Comparison of ENCODE assay signal across 19 cellular contexts in the genomic region with DNA sequence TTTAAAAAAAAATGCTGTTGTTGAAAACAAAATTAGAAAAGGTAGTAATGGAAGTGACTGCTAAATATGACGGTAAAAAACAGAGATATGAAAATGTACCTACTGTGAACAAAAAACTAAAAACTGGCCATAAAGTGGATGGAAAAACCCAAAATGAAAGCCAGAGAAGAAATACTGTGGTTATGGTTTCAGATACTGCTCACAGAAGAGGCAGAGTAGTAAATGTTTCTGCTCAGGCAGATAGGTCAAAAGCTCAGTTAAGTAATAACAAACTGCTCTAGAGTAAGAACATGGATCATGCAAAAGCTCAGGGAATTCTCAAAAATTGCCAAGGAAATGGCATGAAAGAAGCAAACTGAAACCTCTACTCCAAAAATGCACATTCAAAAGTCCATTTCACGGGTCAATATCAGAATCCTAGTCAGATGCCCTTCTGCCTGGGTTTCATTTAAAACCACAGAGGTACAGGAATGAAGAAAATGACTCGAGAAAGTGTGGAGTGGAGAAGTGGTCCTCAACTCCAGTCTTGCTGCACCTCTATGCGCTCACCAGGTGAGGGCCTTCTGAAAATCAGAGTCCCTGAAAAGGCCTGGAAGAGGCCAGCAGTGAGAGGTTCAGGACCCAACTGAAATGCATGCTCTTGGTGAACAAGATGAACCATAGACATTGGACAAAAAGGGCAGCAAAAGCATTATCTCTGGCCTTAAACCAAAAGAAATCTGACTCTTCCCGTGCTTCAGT.
"Had no signal": no experiment of that assay in that cellular context is flagged by ENCODE, and none has a peak within 500 bp of the region (broad histone marks: within the 10 kb centered on the region; RNA-seq: fewer than 3 reads in every experiment).

No MANE protein-coding gene starts in this region.

- H3K27ac Mint-ChIP-seq: activated naive CD8-positive, alpha-beta T cell; nephron had no signal

- H3K27ac ChIP-seq: dorsolateral prefrontal cortex, esophagus squamous epithelium, prostate gland, right lobe of liver, suprapubic skin, upper lobe of left lung had no signal

- DNase-seq: activated CD4-positive, alpha-beta T cell treated with anti-CD3 and anti-CD28 coated beads, Interleukin-2, amount 50 U/mL, for 48 hours; activated CD4-positive, CD25-positive, alpha-beta regulatory T cell treated with anti-CD3 and anti-CD28 coated beads, Interleukin-2, amount 50 U/mL, for 72 hours; activated gamma-delta T cell; activated T-cell treated with anti-CD3 and anti-CD28 coated beads, Interleukin-2, amount 50 U/mL, for 48 hours; dorsolateral prefrontal cortex; esophagus squamous epithelium; foreskin fibroblast; head of caudate nucleus; islet precursor cell; mammary epithelial cell; right lobe of liver; stimulated activated CD4-positive, alpha-beta T cell treated with anti-CD3 and anti-CD28 coated beads, Interleukin-2, amount 100 ng/mL, for 24 hours; stimulated activated naive CD8-positive, alpha-beta T cell treated with anti-CD3 and anti-CD28 coated beads, Interleukin-15, Interleukin-2, amounts not matched to agents 100 U/mL and 50 U/mL, for 24 hours; upper lobe of left lung had no signal

- H3K27me3 Mint-ChIP-seq: activated naive CD8-positive, alpha-beta T cell had no signal

- H3K4me3 Mint-ChIP-seq: activated naive CD8-positive, alpha-beta T cell; nephron had no signal

- H3K36me3 ChIP-seq: esophagus squamous epithelium, prostate gland, right lobe of liver, suprapubic skin, upper lobe of left lung had no signal

- H3K4me3 ChIP-seq: esophagus squamous epithelium, prostate gland, right lobe of liver, suprapubic skin had no signal

- H3K4me1 Mint-ChIP-seq: nephron had no signal

- H3K9me3 ChIP-seq: prostate gland, right lobe of liver, upper lobe of left lung had no signal

- ATAC-seq: left lobe of liver; stimulated activated naive CD8-positive, alpha-beta T cell treated with anti-CD3 and anti-CD28 coated beads, Interleukin-15, Interleukin-2, amounts not matched to agents 100 U/mL and 50 U/mL, for 24 hours had no signal

- H3K36me3 Mint-ChIP-seq: activated naive CD8-positive, alpha-beta T cell had no signal

- H3K27me3 ChIP-seq: dorsolateral prefrontal cortex, right lobe of liver, suprapubic skin, upper lobe of left lung had no signal

- H3K4me1 ChIP-seq: esophagus squamous epithelium, prostate gland, right lobe of liver, suprapubic skin, upper lobe of left lung had no signal
